21 cellular contexts compared by ENCODE assay signal in the genomic region with DNA sequence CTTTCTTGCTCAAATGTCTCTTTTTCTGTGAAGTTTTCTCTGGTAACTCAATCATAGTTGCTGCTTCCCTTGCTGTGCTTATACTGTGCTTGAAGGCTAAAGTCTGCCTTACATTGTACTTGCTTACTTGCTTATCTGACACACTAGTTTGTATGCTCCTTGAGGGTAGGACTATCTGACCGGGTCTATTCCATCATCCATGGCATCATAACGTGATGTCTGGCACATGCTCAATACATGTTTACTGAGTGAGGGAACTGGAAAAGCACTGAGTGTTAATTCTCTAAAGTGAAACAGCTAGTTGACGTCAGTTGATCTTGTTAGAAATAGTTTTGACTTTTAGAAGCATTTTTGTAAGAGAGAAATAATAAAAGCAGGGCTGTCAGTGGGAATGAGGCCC. TPM values are rescaled to one million over a fixed set of nuclear protein-coding genes. Genes with fewer than 3 reads are reported as not detected.
DNase-seq lines count a peak whose midpoint lies in the region; ATAC-seq, FAIRE-seq and TF ChIP-seq lines count a peak whose summit lies in the region.
"Had no signal": no experiment of that assay in that cellular context is flagged by ENCODE, and none has a peak within 500 bp of the region (broad histone marks: within the 10 kb centered on the region; RNA-seq: fewer than 3 reads in every experiment).

No MANE protein-coding gene starts in this region.

- peaks cover 0 to 13% (median 0%) of the 10 kb centered on the region in 4 donors for H3K4me1 ChIP-seq in upper lobe of left lung
- H3K4me1 ChIP-seq: BLaER1, SJSA1 had no signal

- no peaks in the 10 kb centered on the region for H3K4me1 Mint-ChIP-seq in stimulated activated naive CD8-positive, alpha-beta T cell treated with anti-CD3 and anti-CD28 coated beads, Interleukin-15, amount 100 ng/mL, for 72 hours
- H3K4me1 Mint-ChIP-seq in activated T-cell treated with anti-CD3 and anti-CD28 coated beads, Interleukin-2, amount 50 U/mL, for 24 hours (ENCODE audit: low read depth) = no peaks in the 10 kb centered on the region

- DNase-seq in H54 (ENCODE audit: insufficient read length, low spot score) (no peak), left colon (no peak), upper lobe of left lung (no peak)
- no peak for DNase-seq in stimulated activated naive CD8-positive, alpha-beta T cell treated with anti-CD3 and anti-CD28 coated beads, Interleukin-15, amount 100 ng/mL, for 72 hours
- DNase-seq in activated T-cell treated with anti-CD3 and anti-CD28 coated beads, Interleukin-2, amount 50 U/mL, for 24 hours = no peak
- DNase-seq in activated effector memory CD4-positive, alpha-beta T cell treated with Interleukin-2 at 50 U/mL for 16 hours = no peak
- DNase-seq: CD4-positive, alpha-beta T cell; DMS 273 treated with DMSO at 0.1 percent for 48 hours; DMS79 treated with DMSO at 0.1 percent for 48 hours; Karpas-422; NCI-H187; NCI-H2107; NCI-H510A treated with DMSO at 0.1 percent for 48 hours; NCI-H774 had no signal

- no peaks in the 10 kb centered on the region for H3K27me3 Mint-ChIP-seq in stimulated activated naive CD8-positive, alpha-beta T cell treated with anti-CD3 and anti-CD28 coated beads, Interleukin-15, amount 100 ng/mL, for 72 hours
- peaks cover 3% of the 10 kb centered on the region for H3K27me3 Mint-ChIP-seq in activated T-cell treated with anti-CD3 and anti-CD28 coated beads, Interleukin-2, amount 50 U/mL, for 24 hours
- H3K27me3 Mint-ChIP-seq: CD4-positive, alpha-beta T cell had no signal

- no peaks in the 10 kb centered on the region for H3K36me3 Mint-ChIP-seq in activated T-cell treated with anti-CD3 and anti-CD28 coated beads, Interleukin-2, amount 50 U/mL, for 24 hours (ENCODE audit: low read depth)

- H3K9me3 Mint-ChIP-seq in stimulated activated naive CD8-positive, alpha-beta T cell treated with anti-CD3 and anti-CD28 coated beads, Interleukin-15, amount 100 ng/mL, for 72 hours = no peaks in the 10 kb centered on the region
- H3K9me3 Mint-ChIP-seq in activated T-cell treated with anti-CD3 and anti-CD28 coated beads, Interleukin-2, amount 50 U/mL, for 24 hours = no peaks in the 10 kb centered on the region
- H3K9me3 Mint-ChIP-seq: CD4-positive, alpha-beta T cell had no signal

- H3K4me3 ChIP-seq in upper lobe of left lung = no peak overlapping the region
- H3K4me3 ChIP-seq: BLaER1, SJSA1 had no signal

- no peaks in the 10 kb centered on the region for H3K36me3 ChIP-seq in upper lobe of left lung
- H3K36me3 ChIP-seq: BLaER1, SJSA1 had no signal

- peak; percentile 21 for ATAC-seq in left colon
- no peak for ATAC-seq in upper lobe of left lung (ENCODE audit: low FRiP score in 2 of 2)
- ATAC-seq in stimulated activated naive CD8-positive, alpha-beta T cell treated with anti-CD3 and anti-CD28 coated beads, Interleukin-15, amount 100 ng/mL, for 72 hours = no peak
- ATAC-seq: Right ventricle myocardium inferior had no signal

- H3K9me3 ChIP-seq in upper lobe of left lung = no peaks in the 10 kb centered on the region
- H3K9me3 ChIP-seq: BLaER1, SJSA1 had no signal

- H3K27me3 ChIP-seq in upper lobe of left lung = no peaks in the 10 kb centered on the region
- H3K27me3 ChIP-seq: BLaER1, SJSA1 had no signal

- no peak for TF ChIP-seq CTCF in upper lobe of left lung (IDR thresholded peaks at IDR 0.05)

- TF ChIP-seq EP300 in upper lobe of left lung (IDR thresholded peaks at IDR 0.05) = no peak

- 52 to 60% methylated on average over 3 of the region's 3 CpGs for WGBS in upper lobe of left lung, 2 donors

- intact Hi-C loops in left colon (cut with DNase I, micrococcal nuclease) = no loop called here

- no peak for TF ChIP-seq POLR2A in H54 (IDR thresholded peaks at IDR 0.05; ENCODE audit: low read depth, low read length)
- TF ChIP-seq POLR2A in upper lobe of left lung (IDR thresholded peaks at IDR 0.05) = no peak

- no peak overlapping the region for H3K27ac Mint-ChIP-seq in stimulated activated naive CD8-positive, alpha-beta T cell treated with anti-CD3 and anti-CD28 coated beads, Interleukin-15, amount 100 ng/mL, for 72 hours
- no peak overlapping the region for H3K27ac Mint-ChIP-seq in activated T-cell treated with anti-CD3 and anti-CD28 coated beads, Interleukin-2, amount 50 U/mL, for 24 hours
- H3K27ac Mint-ChIP-seq: CD4-positive, alpha-beta T cell had no signal

- peak overlapping the region; percentile 20 for H3K27ac ChIP-seq in angular gyrus (ENCODE audit: low read depth, low read length)
- peak overlapping the region; percentile 52 to 70 (median 66) for H3K27ac ChIP-seq in upper lobe of left lung
- H3K27ac ChIP-seq: BLaER1, SJSA1 had no signal

- H3K4me3 Mint-ChIP-seq in stimulated activated naive CD8-positive, alpha-beta T cell treated with anti-CD3 and anti-CD28 coated beads, Interleukin-15, amount 100 ng/mL, for 72 hours = no peak overlapping the region
- H3K4me3 Mint-ChIP-seq in activated T-cell treated with anti-CD3 and anti-CD28 coated beads, Interleukin-2, amount 50 U/mL, for 24 hours = no peak overlapping the region
- H3K4me3 Mint-ChIP-seq: CD4-positive, alpha-beta T cell had no signal

- FAIRE-seq in H54 (lab: Jason Lieb, UNC) = peak; percentile 38
- FAIRE-seq: GM18507, GM19239, H1 had no signal

RNA-seq across cellular contexts. Expression of a gene that starts 42.7 kb away (rescaled TPM):
- total RNA-seq in left colon = 10 to 100 TPM; 47.0 to 51.0 TPM
- total RNA-seq in upper lobe of left lung = 10 to 100 TPM; 25.3 to 41.4 (median 31.2) TPM
